10 cellular contexts compared by ENCODE assay signal in the genomic region with DNA sequence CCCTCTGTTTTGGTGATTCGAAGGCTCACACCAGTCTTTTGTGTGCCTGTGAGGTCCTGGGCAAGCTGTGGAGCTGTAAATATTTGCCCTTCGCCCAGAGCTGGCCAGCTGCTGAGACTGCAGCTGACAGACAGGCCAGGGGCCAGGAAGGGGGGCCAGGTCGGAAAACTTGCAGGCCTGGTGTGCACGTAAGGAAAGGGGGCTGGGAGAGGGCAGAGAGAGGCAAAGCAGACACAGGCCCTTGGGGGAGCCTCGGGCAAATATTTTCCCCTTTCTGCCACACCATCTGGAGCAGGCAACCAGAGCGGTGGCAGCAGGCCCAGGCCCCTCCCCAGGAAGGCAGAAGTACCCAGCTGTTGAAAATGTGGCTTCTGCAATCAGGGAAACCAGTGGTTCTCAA. TPM values are rescaled to one million over a fixed set of nuclear protein-coding genes. Genes with fewer than 3 reads are reported as not detected.
DNase-seq lines count a peak whose midpoint lies in the region; ATAC-seq and TF ChIP-seq lines count a peak whose summit lies in the region.
"Had no signal": no experiment of that assay in that cellular context is flagged by ENCODE, and none has a peak within 500 bp of the region (broad histone marks: within the 10 kb centered on the region; RNA-seq: fewer than 3 reads in every experiment).

No MANE protein-coding gene starts in this region.

- DNase-seq in LNCaP clone FGC (ENCODE audit: low read depth) (peak; percentile 60), amniotic epithelial cell (ENCODE audit: low read depth) (peak; percentile 47), iPS-NIHi7 (ENCODE audit: extremely low spot score) (peak; percentile 34), stomach (peak; percentile 80), NCI-H1436 treated with DMSO at 0.1 percent for 48 hours (lab: John Stamatoyannopoulos, UW) (no peak), DMS79 (lab: John Stamatoyannopoulos, UW) (no peak)
- DNase-seq: activated T-cell treated with anti-CD3 and anti-CD28 coated beads, Interleukin-2, amount 50 U/mL, for 48 hours; NCI-H187 had no signal

- ATAC-seq in HG02973 (IDR thresholded peaks at IDR 0.05; ENCODE audit: unreplicated experiment) (no peak), GM21717 (IDR thresholded peaks at IDR 0.05; ENCODE audit: unreplicated experiment) (no peak)

- H3K4me1 ChIP-seq in stomach, result peaks cover 15 to 78% (median 36%) of the 10 kb centered on the region in 4 donors

- WGBS in stomach, 5 donors, result 11 to 23% (median 19%) methylated on average over 6 of the region's 6 CpGs

- no peak for TF ChIP-seq CTCF in LNCaP clone FGC (IDR thresholded peaks at IDR 0.05; ENCODE audit: control insufficient read depth, extremely low read depth, insufficient read depth)
- no peak for TF ChIP-seq CTCF in stomach (IDR thresholded peaks at IDR 0.05)

- intact Hi-C loops in stomach (cut with DNase I; ENCODE audit: low total_unique reads), result loop anchor here (10.0 kb wide), 1 partner anchor 107 kb away; no protein-coding TSS in a partner anchor

- no peak for TF ChIP-seq POLR2A in stomach (IDR thresholded peaks at IDR 0.05)

- peak; percentile 59 for TF ChIP-seq EP300 in stomach (IDR thresholded peaks at IDR 0.05)

- no peaks in the 10 kb centered on the region for H3K36me3 ChIP-seq in stomach

- H3K27ac ChIP-seq in stomach, result peak overlapping the region; percentile 27 to 92 (median 84)

- no peaks in the 10 kb centered on the region for H3K9me3 ChIP-seq in stomach

- H3K27me3 ChIP-seq in stomach, result peaks cover 0 to 17% (median 0%) of the 10 kb centered on the region in 3 donors

- peak overlapping the region; percentile 21 for H3K4me3 ChIP-seq in LNCaP clone FGC (ENCODE audit: low read depth, low read length)
- H3K4me3 ChIP-seq in stomach, result peak overlapping the region; percentile 64 to 68 (median 64)

RNA-seq across cellular contexts. Expression of gene PDZRN3, which starts 2.6 kb away (rescaled TPM):
- 100 to 1,000 TPM in 2 of 5 donors, 10 to 100 TPM in 3; 57.1 to 174 (median 80.6) TPM for total RNA-seq in stomach
- polyA plus RNA-seq in stomach, result 10 to 100 TPM; 21.9 to 38.6 (median 26.3) TPM

Comparison
In these comparisons a context has a peak if more than half of its experiments do, and no peak if none do; other contexts are left out.
1. DNase-seq: peak in LNCaP clone FGC (single experiment), amniotic epithelial cell (single experiment), iPS-NIHi7 (single experiment) and stomach (single experiment); none in NCI-H1436 treated with DMSO at 0.1 percent for 48 hours (single experiment) and DMS79 (single experiment).